In genomic region chr15:51172190-51172589, GRCh38 we compare ENCODE assay signal across 11 cellular contexts.
A peak's percentile ranks its signal among the peaks of the same experiment; 100 is the strongest.
DNase-seq lines count a peak whose midpoint lies in the region; ATAC-seq and TF ChIP-seq lines count a peak whose summit lies in the region.
"Had no signal": no experiment of that assay in that cellular context is flagged by ENCODE, and none has a peak within 500 bp of the region (broad histone marks: within the 10 kb centered on the region; RNA-seq: fewer than 3 reads in every experiment).

No MANE protein-coding gene starts in this region.

- no peaks in the 10 kb centered on the region for H3K36me3 ChIP-seq in gastroesophageal sphincter
- H3K36me3 ChIP-seq in smooth muscle cell (ENCODE audit: low read depth) = no peaks in the 10 kb centered on the region
- H3K36me3 ChIP-seq: WERI-Rb-1 had no signal

- 0% methylated on average over 3 of the region's 3 CpGs for whole genome bisulfite sequencing in gastroesophageal sphincter (ENCODE audit: low coverage in 1 of 2), 2 donors
- 58% methylated on average over 3 of the region's 3 CpGs for WGBS in smooth muscle cell (ENCODE audit: low lambda C conversion rate)

- no peaks in the 10 kb centered on the region for H3F3A ChIP-seq in smooth muscle cell (ENCODE audit: low read depth)

- TF ChIP-seq EP300 in gastroesophageal sphincter (IDR thresholded peaks at IDR 0.05) = no peak

- DNase-seq in Ammon's horn (ENCODE audit: low spot score) = peak; percentile 56
- peak; percentile 30 for DNase-seq in RPMI7951 (ENCODE audit: low read depth)
- peak; percentile 20 for DNase-seq in pulmonary artery endothelial cell (ENCODE audit: low read depth, low spot score)
- no peak for DNase-seq in foreskin keratinocyte
- no peak for DNase-seq in T-helper 2 cell
- no peak for DNase-seq in cerebellar cortex (ENCODE audit: low spot score)
- DNase-seq in smooth muscle cell (lab: John Stamatoyannopoulos, UW; ENCODE audit: unreplicated experiment) = no peak
- DNase-seq: NCI-H2107, nucleus accumbens, WERI-Rb-1 had no signal

- H3K27me3 ChIP-seq in gastroesophageal sphincter (no peaks in the 10 kb centered on the region), foreskin keratinocyte (no peaks in the 10 kb centered on the region), smooth muscle cell (ENCODE audit: low read depth) (peaks cover 5% of the 10 kb centered on the region)

- no peak for TF ChIP-seq POLR2A in gastroesophageal sphincter (IDR thresholded peaks at IDR 0.05)

- H3K9ac ChIP-seq in smooth muscle cell (ENCODE audit: low read depth) = no peak overlapping the region

- H3K4me3 ChIP-seq in gastroesophageal sphincter (peak overlapping the region in 1 of 2 donors; percentile 7), smooth muscle cell (no peak overlapping the region)

- no peaks in the 10 kb centered on the region for H4K20me1 ChIP-seq in smooth muscle cell (ENCODE audit: low read depth)

- H3K27ac ChIP-seq in gastroesophageal sphincter (peak overlapping the region in 3 of 4 donors; percentile 50 to 64 (median 60)), foreskin keratinocyte (no peak overlapping the region), smooth muscle cell (ENCODE audit: low read depth) (no peak overlapping the region)
- H3K27ac ChIP-seq: WERI-Rb-1 had no signal

- H3K4me1 ChIP-seq in gastroesophageal sphincter = peaks cover 4 to 26% (median 10%) of the 10 kb centered on the region in 3 donors
- H3K4me1 ChIP-seq in foreskin keratinocyte = no peaks in the 10 kb centered on the region
- H3K4me1 ChIP-seq in smooth muscle cell (ENCODE audit: low read depth) = no peaks in the 10 kb centered on the region

- ATAC-seq in gastroesophageal sphincter (no peak), foreskin keratinocyte (no peak)

- no peak overlapping the region for H2AFZ ChIP-seq in smooth muscle cell (ENCODE audit: low read depth)

- H3K9me3 ChIP-seq in gastroesophageal sphincter (no peaks in the 10 kb centered on the region), smooth muscle cell (replicated peaks; ENCODE audit: low read depth) (no peaks in the 10 kb centered on the region)

- TF ChIP-seq CTCF in gastroesophageal sphincter (IDR thresholded peaks at IDR 0.05) = no peak
- TF ChIP-seq CTCF in foreskin keratinocyte (conservative IDR thresholded peaks at IDR 0.05) = no peak
- TF ChIP-seq CTCF in smooth muscle cell (IDR thresholded peaks at IDR 0.05; ENCODE audit: borderline replicate concordance, insufficient read depth, poor library complexity, severe bottlenecking) = no peak

- H3K79me2 ChIP-seq in smooth muscle cell (ENCODE audit: low read depth) = no peaks in the 10 kb centered on the region

- no peak overlapping the region for H3K4me2 ChIP-seq in smooth muscle cell

Comparison
In these comparisons a context has a peak if more than half of its experiments do, and no peak if none do; other contexts are left out.
1. DNase-seq: peak in Ammon's horn (single experiment), RPMI7951 (single experiment) and pulmonary artery endothelial cell (single experiment); none in foreskin keratinocyte (0 of 2), T-helper 2 cell (0 of 5), cerebellar cortex (single experiment) and smooth muscle cell (single experiment).
2. H3K27ac ChIP-seq: peak in gastroesophageal sphincter (3 of 4); none in foreskin keratinocyte (single experiment) and smooth muscle cell (single experiment).